In the genomic region with DNA sequence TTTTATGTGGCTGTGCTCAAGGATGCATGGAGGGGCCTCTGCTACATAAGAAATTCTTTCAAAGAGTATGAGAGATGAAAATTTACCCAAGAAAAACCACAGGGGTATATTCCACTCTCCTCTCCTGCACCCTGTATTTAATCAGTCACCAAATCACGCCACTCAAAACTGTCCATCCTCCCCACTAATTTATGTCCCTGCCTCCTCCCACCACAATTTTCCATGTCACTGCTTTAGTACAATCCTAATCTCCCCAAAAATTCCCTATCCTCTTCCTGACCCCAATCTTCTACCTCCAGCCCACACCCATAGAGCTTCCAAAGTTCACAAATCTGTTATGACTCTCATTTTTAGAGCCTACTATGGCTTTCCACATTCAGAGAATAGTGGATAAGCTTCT, we compare ENCODE assay signal across 33 cellular contexts.
"Had no signal": no experiment of that assay in that cellular context is flagged by ENCODE, and none has a peak within 500 bp of the region (broad histone marks: within the 10 kb centered on the region; RNA-seq: fewer than 3 reads in every experiment).

No MANE protein-coding gene starts in this region.

- DNase-seq: Karpas-422, Kasumi-1, MG63, MM.1S, MV-4-11, NCI-H1048, NCI-H1092, NCI-H1092 treated with DMSO at 0.1 percent for 48 hours, NCI-H1105, NCI-H1417, NCI-H1417 treated with DMSO at 0.1 percent for 48 hours, NCI-H1436, NCI-H1436 treated with DMSO at 0.1 percent for 48 hours, NCI-H146, NCI-H1694, NCI-H1694 treated with DMSO at 0.1 percent for 48 hours, NCI-H187, NCI-H187 treated with DMSO at 0.1 percent for 48 hours, NCI-H1930, NCI-H2029, NCI-H2029 treated with DMSO at 0.1 percent for 48 hours, NCI-H2081, NCI-H2081 treated with DMSO at 0.1 percent for 48 hours, NCI-H2107, NCI-H2171, NCI-H2171 treated with DMSO at 0.1 percent for 48 hours, NCI-H2227 treated with DMSO at 0.1 percent for 48 hours, NCI-H345, NCI-H446, NCI-H446 treated with DMSO at 0.1 percent for 48 hours, NCI-H510A, NCI-H510A treated with DMSO at 0.1 percent for 48 hours had no signal

- H3K27ac ChIP-seq: KMS-11 had no signal

- H3K9ac ChIP-seq: KMS-11 had no signal

- H3K27me3 ChIP-seq: MG63 had no signal

- H3K36me3 ChIP-seq: MG63 had no signal

- H3K4me3 ChIP-seq: MG63 had no signal

- H3K4me2 ChIP-seq: KMS-11 had no signal
